1 cellular context compared by ENCODE assay signal in genomic region chr6:143744593-143745151, GRCh38.
TF ChIP-seq lines count a peak whose summit lies in the region.

No MANE protein-coding gene starts in this region.

TF ChIP-seq in WTC11, 78 proteins besides CTCF, POLR2A, EP300 and RAD21 (continued from another document):
- TF ChIP-seq AFF4 (CRISPR knock-in tag; IDR thresholded peaks at IDR 0.05; ENCODE audit: borderline replicate concordance) (no peak), SMAD4 (CRISPR knock-in tag; IDR thresholded peaks at IDR 0.05) (no peak)
